In the genomic region with DNA sequence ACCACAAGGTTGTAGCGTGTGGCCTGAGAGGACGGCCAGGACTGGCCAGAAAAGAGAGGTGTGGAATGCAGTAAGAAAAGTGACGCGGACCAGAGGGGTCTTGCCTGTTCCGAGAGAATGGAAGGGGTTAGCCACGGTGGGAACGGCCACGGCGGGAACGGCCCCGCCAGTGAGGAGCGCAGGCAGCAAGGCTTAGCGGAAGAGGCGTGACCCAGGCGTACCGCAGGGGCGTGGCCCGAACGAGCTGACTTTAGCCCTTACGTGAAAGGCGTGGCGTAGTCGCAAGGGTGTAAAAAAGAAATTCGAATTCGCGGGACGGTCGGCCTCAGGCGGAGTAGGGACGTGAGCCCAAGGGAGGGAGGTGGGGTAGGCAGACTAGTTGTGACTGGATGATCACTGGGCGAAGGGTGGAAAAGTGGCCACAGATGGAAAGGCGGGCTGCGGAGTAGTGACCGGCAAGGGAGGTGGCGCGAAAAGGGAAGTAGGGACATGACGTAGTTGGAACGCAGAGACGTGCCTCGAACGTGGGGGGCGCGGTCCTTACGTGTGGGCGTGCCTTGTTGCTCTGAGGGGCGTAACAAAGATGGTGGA, we compare ENCODE assay signal across 8 cellular contexts. TPM values are rescaled to one million over a fixed set of nuclear protein-coding genes. Genes with fewer than 3 reads are reported as not detected.
DNase-seq lines count a peak whose midpoint lies in the region; ATAC-seq and TF ChIP-seq lines count a peak whose summit lies in the region.

No MANE protein-coding gene starts in this region.

- H3K4me3 ChIP-seq in OCI-LY3 (ENCODE audit: low read length) (peak overlapping the region; percentile 91), mucosa of stomach (ENCODE audit: low read length) (peak overlapping the region; percentile 82)

- no peaks in the 10 kb centered on the region for H4K20me1 ChIP-seq in OCI-LY3 (ENCODE audit: insufficient read depth, low read length)

- TF ChIP-seq CTCF in OCI-LY3 (IDR thresholded peaks at IDR 0.05; ENCODE audit: low read depth, low read length): no peak

- peak overlapping the region; percentile 80 for H2AFZ ChIP-seq in OCI-LY3 (ENCODE audit: low read depth, low read length)

- H3K36me3 ChIP-seq in OCI-LY3 (replicated peaks; ENCODE audit: low read depth, low read length): no peaks in the 10 kb centered on the region
- H3K36me3 ChIP-seq in mucosa of stomach (ENCODE audit: control insufficient read depth, insufficient read depth, low read length): no peaks in the 10 kb centered on the region

- H3K27me3 ChIP-seq in OCI-LY3 (ENCODE audit: low read depth, low read length) (no peaks in the 10 kb centered on the region), mucosa of stomach (ENCODE audit: control insufficient read depth, insufficient read depth, low read length) (no peaks in the 10 kb centered on the region)

- H3K79me2 ChIP-seq in OCI-LY3 (ENCODE audit: low read length): peaks cover 39% of the 10 kb centered on the region

- ATAC-seq in GM21529 (IDR thresholded peaks at IDR 0.05; ENCODE audit: unreplicated experiment) (peak; percentile 83), esophagus mucosa (peak; percentile 94)

- peak overlapping the region; percentile 88 for H3K27ac ChIP-seq in OCI-LY3 (ENCODE audit: low read length)

- H3K9me3 ChIP-seq in OCI-LY3 (ENCODE audit: insufficient read depth, low read length): no peaks in the 10 kb centered on the region
- H3K9me3 ChIP-seq in mucosa of stomach (ENCODE audit: control insufficient read depth, low read length): no peaks in the 10 kb centered on the region

- H3K9ac ChIP-seq in OCI-LY3 (ENCODE audit: low read length) (peak overlapping the region; percentile 89), mucosa of stomach (ENCODE audit: low read length) (peak overlapping the region; percentile 79)

- H3K4me1 ChIP-seq in OCI-LY3 (ENCODE audit: low read length) (peaks cover 12% of the 10 kb centered on the region), mucosa of stomach (ENCODE audit: control insufficient read depth, insufficient read depth, low read length) (no peaks in the 10 kb centered on the region)

- peak; percentile 74 for DNase-seq in DMS153 (lab: John Stamatoyannopoulos, UW)
- peak; percentile 7 for DNase-seq in HuH-7.5 (ENCODE audit: low spot score)
- peak; percentile 80 for DNase-seq in activated T-cell treated with anti-CD3 and anti-CD28 coated beads for 4 hours
- peak; percentile 89 for DNase-seq in stimulated activated CD8-positive, alpha-beta memory T cell treated with anti-CD3 and anti-CD28 coated beads, Interleukin-4, amount 100 ng/mL, for 48 hours

- H3K4me2 ChIP-seq in OCI-LY3 (ENCODE audit: low read length): peak overlapping the region; percentile 88

RNA-seq across cellular contexts. Expression of a gene that starts 10.4 kb away (rescaled TPM):
- total RNA-seq in esophagus mucosa: 0.20 TPM

Comparison
In these comparisons a context has a peak if more than half of its experiments do, and no peak if none do; other contexts are left out.
1. Peak in every context shown above with its lines: DNase-seq, ATAC-seq, H3K4me3 ChIP-seq and H3K27ac ChIP-seq.
2. DNase-seq: peak in every context shown above with its lines; median percentile 89 in stimulated activated CD8-positive, alpha-beta memory T cell treated with anti-CD3 and anti-CD28 coated beads, Interleukin-4, amount 100 ng/mL, for 48 hours; 80 in activated T-cell treated with anti-CD3 and anti-CD28 coated beads for 4 hours; 74 in DMS153; 7 in HuH-7.5.